In the genomic region with DNA sequence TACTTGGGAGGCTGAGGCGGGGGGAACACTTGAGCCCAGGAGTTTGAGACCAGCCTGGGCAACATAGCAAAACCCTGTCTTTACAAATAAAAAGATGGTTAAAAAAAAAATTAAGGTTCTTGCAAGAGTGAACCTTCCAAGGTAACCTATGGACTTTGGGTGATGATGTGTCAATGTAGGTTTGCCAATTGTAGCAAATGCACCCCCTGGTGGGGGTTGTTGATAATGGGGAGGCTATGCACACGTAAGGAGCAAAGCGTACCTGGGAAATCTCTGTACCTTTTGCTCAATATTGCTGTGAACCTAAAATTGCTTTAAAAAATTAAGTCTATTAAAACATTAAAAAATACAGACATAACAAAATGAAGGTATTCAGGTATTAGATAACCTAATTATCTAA, we compare ENCODE assay signal across 7 cellular contexts.
DNase-seq lines count a peak whose midpoint lies in the region; ATAC-seq, FAIRE-seq and TF ChIP-seq lines count a peak whose summit lies in the region.

No MANE protein-coding gene starts in this region.

- CTCF ChIA-PET in WTC11 (lab: Charles Lee) = interaction anchor here (0.8 to 2.6 kb wide), 11 partner anchors 10 to 1236 kb away, joined by 3 to 20 read pairs (median 5); no protein-coding TSS in a partner anchor

- DNase-seq in WTC11 (ENCODE audit: low spot score) (peak; percentile 70), kidney (no peak), GM03348 (ENCODE audit: low spot score) (no peak), pons (ENCODE audit: low spot score) (no peak)

- H3K4me3 ChIP-seq in GM12875 (ENCODE audit: low read depth, low read length) = no peak overlapping the region
- no peak overlapping the region for H3K4me3 ChIP-seq in kidney (ENCODE audit: low read length in 2 of 2)

- H3K27ac Mint-ChIP-seq in WTC11 = no peak overlapping the region

- no peaks in the 10 kb centered on the region for H3K36me3 ChIP-seq in kidney (ENCODE audit: control insufficient read depth in 1 of 2, insufficient read depth in 2 of 2, low read length in 2 of 2)

- peaks cover 13% of the 10 kb centered on the region for H3K4me1 Mint-ChIP-seq in WTC11

- H3K9ac ChIP-seq in kidney (ENCODE audit: low read length in 2 of 2) = no peak overlapping the region

- no peak for FAIRE-seq in kidney (lab: Jason Lieb, UNC)

- H3K9me3 ChIP-seq in kidney (ENCODE audit: control insufficient read depth in 1 of 2, low read length in 2 of 2) = no peaks in the 10 kb centered on the region

- H3K27ac ChIP-seq in kidney (ENCODE audit: low read depth in 2 of 2, low read length in 2 of 2) = no peak overlapping the region

- H3K27me3 Mint-ChIP-seq in WTC11 (ENCODE audit: low read depth) = no peaks in the 10 kb centered on the region

- POLR2A ChIA-PET in WTC11 (lab: Charles Lee) = no interaction called here

- no peak overlapping the region for H3K4me3 Mint-ChIP-seq in WTC11

- no peaks in the 10 kb centered on the region for H3K4me1 ChIP-seq in kidney (ENCODE audit: control insufficient read depth in 1 of 2, insufficient read depth in 1 of 2, low read depth in 1 of 2, low read length in 2 of 2)

- intact Hi-C loops in kidney (cut with DNase I) = no loop called here

- peaks cover under 1% of the 10 kb centered on the region; the same call in 1 of the 2 replicates for H3K36me3 Mint-ChIP-seq in WTC11

- peak; percentile 27; the same call in 1 of the 2 replicates for TF ChIP-seq CTCF in GM12875 (IDR thresholded peaks at IDR 0.05; ENCODE audit: borderline replicate concordance, insufficient read depth, low read depth, low read length)
- 0 out of 2 replicates have a peak, but pooled peaks have one; percentile 42 for TF ChIP-seq CTCF in WTC11 (IDR thresholded peaks at IDR 0.05)
- TF ChIP-seq CTCF in kidney (IDR thresholded peaks at IDR 0.05; ENCODE audit: borderline replicate concordance, extremely low read depth, insufficient read depth) = peak; percentile 10

- H3K9me3 Mint-ChIP-seq in WTC11 = peaks cover 1% of the 10 kb centered on the region

- ATAC-seq in HG03280 (IDR thresholded peaks at IDR 0.05; ENCODE audit: unreplicated experiment) (peak; percentile 63), WTC11 (peak; percentile 88), HG02763 (IDR thresholded peaks at IDR 0.05; ENCODE audit: unreplicated experiment) (no peak)

TF ChIP-seq in WTC11, 78 proteins besides CTCF, POLR2A, EP300 and RAD21:
- no peak for TF ChIP-seq SMAD3 (CRISPR knock-in tag; IDR thresholded peaks at IDR 0.05; ENCODE audit: borderline replicate concordance)
- TF ChIP-seq NFYB (CRISPR knock-in tag; conservative IDR thresholded peaks at IDR 0.05; ENCODE audit: low read depth) = no peak
- TF ChIP-seq, protein P1, sequence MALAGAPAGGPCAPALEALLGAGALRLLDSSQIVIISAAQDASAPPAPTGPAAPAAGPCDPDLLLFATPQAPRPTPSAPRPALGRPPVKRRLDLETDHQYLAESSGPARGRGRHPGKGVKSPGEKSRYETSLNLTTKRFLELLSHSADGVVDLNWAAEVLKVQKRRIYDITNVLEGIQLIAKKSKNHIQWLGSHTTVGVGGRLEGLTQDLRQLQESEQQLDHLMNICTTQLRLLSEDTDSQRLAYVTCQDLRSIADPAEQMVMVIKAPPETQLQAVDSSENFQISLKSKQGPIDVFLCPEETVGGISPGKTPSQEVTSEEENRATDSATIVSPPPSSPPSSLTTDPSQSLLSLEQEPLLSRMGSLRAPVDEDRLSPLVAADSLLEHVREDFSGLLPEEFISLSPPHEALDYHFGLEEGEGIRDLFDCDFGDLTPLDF (CRISPR knock-in tag; IDR thresholded peaks at IDR 0.05) = no peak
- no peak for TF ChIP-seq AFF4 (CRISPR knock-in tag; IDR thresholded peaks at IDR 0.05; ENCODE audit: borderline replicate concordance)
- TF ChIP-seq, protein P2, sequence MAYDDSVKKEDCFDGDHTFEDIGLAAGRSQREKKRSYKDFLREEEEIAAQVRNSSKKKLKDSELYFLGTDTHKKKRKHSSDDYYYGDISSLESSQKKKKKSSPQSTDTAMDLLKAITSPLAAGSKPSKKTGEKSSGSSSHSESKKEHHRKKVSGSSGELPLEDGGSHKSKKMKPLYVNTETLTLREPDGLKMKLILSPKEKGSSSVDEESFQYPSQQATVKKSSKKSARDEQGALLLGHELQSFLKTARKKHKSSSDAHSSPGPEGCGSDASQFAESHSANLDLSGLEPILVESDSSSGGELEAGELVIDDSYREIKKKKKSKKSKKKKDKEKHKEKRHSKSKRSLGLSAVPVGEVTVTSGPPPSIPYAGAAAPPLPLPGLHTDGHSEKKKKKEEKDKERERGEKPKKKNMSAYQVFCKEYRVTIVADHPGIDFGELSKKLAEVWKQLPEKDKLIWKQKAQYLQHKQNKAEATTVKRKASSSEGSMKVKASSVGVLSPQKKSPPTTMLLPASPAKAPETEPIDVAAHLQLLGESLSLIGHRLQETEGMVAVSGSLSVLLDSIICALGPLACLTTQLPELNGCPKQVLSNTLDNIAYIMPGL (CRISPR knock-in tag; IDR thresholded peaks at IDR 0.05) = no peak
- TF ChIP-seq, protein P3, sequence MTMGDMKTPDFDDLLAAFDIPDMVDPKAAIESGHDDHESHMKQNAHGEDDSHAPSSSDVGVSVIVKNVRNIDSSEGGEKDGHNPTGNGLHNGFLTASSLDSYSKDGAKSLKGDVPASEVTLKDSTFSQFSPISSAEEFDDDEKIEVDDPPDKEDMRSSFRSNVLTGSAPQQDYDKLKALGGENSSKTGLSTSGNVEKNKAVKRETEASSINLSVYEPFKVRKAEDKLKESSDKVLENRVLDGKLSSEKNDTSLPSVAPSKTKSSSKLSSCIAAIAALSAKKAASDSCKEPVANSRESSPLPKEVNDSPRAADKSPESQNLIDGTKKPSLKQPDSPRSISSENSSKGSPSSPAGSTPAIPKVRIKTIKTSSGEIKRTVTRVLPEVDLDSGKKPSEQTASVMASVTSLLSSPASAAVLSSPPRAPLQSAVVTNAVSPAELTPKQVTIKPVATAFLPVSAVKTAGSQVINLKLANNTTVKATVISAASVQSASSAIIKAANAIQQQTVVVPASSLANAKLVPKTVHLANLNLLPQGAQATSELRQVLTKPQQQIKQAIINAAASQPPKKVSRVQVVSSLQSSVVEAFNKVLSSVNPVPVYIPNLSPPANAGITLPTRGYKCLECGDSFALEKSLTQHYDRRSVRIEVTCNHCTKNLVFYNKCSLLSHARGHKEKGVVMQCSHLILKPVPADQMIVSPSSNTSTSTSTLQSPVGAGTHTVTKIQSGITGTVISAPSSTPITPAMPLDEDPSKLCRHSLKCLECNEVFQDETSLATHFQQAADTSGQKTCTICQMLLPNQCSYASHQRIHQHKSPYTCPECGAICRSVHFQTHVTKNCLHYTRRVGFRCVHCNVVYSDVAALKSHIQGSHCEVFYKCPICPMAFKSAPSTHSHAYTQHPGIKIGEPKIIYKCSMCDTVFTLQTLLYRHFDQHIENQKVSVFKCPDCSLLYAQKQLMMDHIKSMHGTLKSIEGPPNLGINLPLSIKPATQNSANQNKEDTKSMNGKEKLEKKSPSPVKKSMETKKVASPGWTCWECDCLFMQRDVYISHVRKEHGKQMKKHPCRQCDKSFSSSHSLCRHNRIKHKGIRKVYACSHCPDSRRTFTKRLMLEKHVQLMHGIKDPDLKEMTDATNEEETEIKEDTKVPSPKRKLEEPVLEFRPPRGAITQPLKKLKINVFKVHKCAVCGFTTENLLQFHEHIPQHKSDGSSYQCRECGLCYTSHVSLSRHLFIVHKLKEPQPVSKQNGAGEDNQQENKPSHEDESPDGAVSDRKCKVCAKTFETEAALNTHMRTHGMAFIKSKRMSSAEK (CRISPR knock-in tag; IDR thresholded peaks at IDR 0.05; ENCODE audit: borderline replicate concordance) = no peak
- no peak for TF ChIP-seq PRRX2 (CRISPR knock-in tag; IDR thresholded peaks at IDR 0.05)
